ENCODE assay signal across 17 cellular contexts in genomic region chr2:39378968-39379367, GRCh38. TPM values are rescaled to one million over a fixed set of nuclear protein-coding genes. Genes with fewer than 3 reads are reported as not detected.
DNase-seq lines count a peak whose midpoint lies in the region; ATAC-seq, FAIRE-seq and TF ChIP-seq lines count a peak whose summit lies in the region.
"Had no signal": no experiment of that assay in that cellular context is flagged by ENCODE, and none has a peak within 500 bp of the region (broad histone marks: within the 10 kb centered on the region; RNA-seq: fewer than 3 reads in every experiment).

No MANE protein-coding gene starts in this region.

- H3K27me3 ChIP-seq in mesenchymal stem cell (ENCODE audit: control insufficient read depth in 1 of 2, insufficient read depth in 1 of 2, low read length in 2 of 2) = no peaks in the 10 kb centered on the region
- no peaks in the 10 kb centered on the region for H3K27me3 ChIP-seq in smooth muscle cell (ENCODE audit: low read depth)
- no peaks in the 10 kb centered on the region for H3K27me3 ChIP-seq in colonic mucosa
- H3K27me3 ChIP-seq: neutrophil had no signal

- no peak overlapping the region for H4K8ac ChIP-seq in mesenchymal stem cell (ENCODE audit: low read length)

- WGBS in mesenchymal stem cell = no CpG with 5 or more reads among the region's 1 CpG
- 53% methylated on average over 1 of the region's 1 CpG for WGBS in smooth muscle cell (ENCODE audit: low lambda C conversion rate)

- no peak overlapping the region for H2BK5ac ChIP-seq in mesenchymal stem cell (ENCODE audit: low read depth, low read length, poor library complexity, severe bottlenecking)

- peaks cover 9% of the 10 kb centered on the region for H3K9me3 ChIP-seq in mesenchymal stem cell (ENCODE audit: control insufficient read depth, low read length)
- no peaks in the 10 kb centered on the region for H3K9me3 ChIP-seq in smooth muscle cell (replicated peaks; ENCODE audit: low read depth)
- H3K9me3 ChIP-seq in colonic mucosa = no peaks in the 10 kb centered on the region
- H3K9me3 ChIP-seq: neutrophil had no signal

- H3K4me1 ChIP-seq in mesenchymal stem cell (ENCODE audit: control insufficient read depth, insufficient read depth, low read depth, low read length) (peaks cover 2% of the 10 kb centered on the region), smooth muscle cell (ENCODE audit: low read depth) (peaks cover 35% of the 10 kb centered on the region), colonic mucosa (no peaks in the 10 kb centered on the region)

- H2BK15ac ChIP-seq in mesenchymal stem cell (ENCODE audit: low read depth, poor library complexity, severe bottlenecking) = no peak overlapping the region

- H3K79me1 ChIP-seq in mesenchymal stem cell (replicated peaks; ENCODE audit: low read length, poor library complexity, severe bottlenecking) = peaks cover 14% of the 10 kb centered on the region

- no peak overlapping the region for H3K4me3 ChIP-seq in mesenchymal stem cell (ENCODE audit: insufficient read depth in 1 of 2, low read depth in 1 of 2, low read length in 2 of 2)
- no peak overlapping the region for H3K4me3 ChIP-seq in smooth muscle cell
- H3K4me3 ChIP-seq in colonic mucosa = no peak overlapping the region

- TF ChIP-seq CTCF in smooth muscle cell (IDR thresholded peaks at IDR 0.05; ENCODE audit: borderline replicate concordance, insufficient read depth, poor library complexity, severe bottlenecking) = no peak
- no peak for TF ChIP-seq CTCF in colonic mucosa (IDR thresholded peaks at IDR 0.05)

- no peak overlapping the region for H3K4ac ChIP-seq in mesenchymal stem cell (ENCODE audit: low read depth in 1 of 2, low read length in 2 of 2)

- intact Hi-C loops in colonic mucosa (cut with DNase I) = loop anchor here (2.0 to 10.0 kb wide), 2 partner anchors 146 to 350 kb away; no protein-coding TSS in a partner anchor

- no peak overlapping the region for H3K18ac ChIP-seq in mesenchymal stem cell (ENCODE audit: low read depth in 1 of 2, low read length in 2 of 2)

- peak; percentile 60 for FAIRE-seq in G401.6 (lab: Jason Lieb, UNC)
- FAIRE-seq: urothelium cell line had no signal

- H2AK5ac ChIP-seq in mesenchymal stem cell (ENCODE audit: low read length, severe bottlenecking) = no peak overlapping the region

- H3K36me3 ChIP-seq in mesenchymal stem cell (ENCODE audit: control insufficient read depth in 1 of 2, insufficient read depth in 2 of 2, low read depth in 1 of 2, low read length in 2 of 2) = peaks cover 0 to 18% of the 10 kb centered on the region in 2 experiments
- H3K36me3 ChIP-seq in smooth muscle cell (ENCODE audit: low read depth) = peaks cover 5% of the 10 kb centered on the region
- H3K36me3 ChIP-seq in colonic mucosa = no peaks in the 10 kb centered on the region
- H3K36me3 ChIP-seq: neutrophil had no signal

- no peak overlapping the region for H3K23ac ChIP-seq in mesenchymal stem cell (ENCODE audit: low read length in 2 of 2)

- ATAC-seq in SK-N-SH treated with all-trans-retinoic acid at 6 μM for 48 hours (no peak), GM21528 (IDR thresholded peaks at IDR 0.05; ENCODE audit: low FRiP score, unreplicated experiment) (no peak)

- H3K9ac ChIP-seq in mesenchymal stem cell (ENCODE audit: low read length) = peak overlapping the region; percentile 70
- peak overlapping the region; percentile 56 for H3K9ac ChIP-seq in smooth muscle cell (ENCODE audit: low read depth)
- H3K9ac ChIP-seq in colonic mucosa (ENCODE audit: low read depth in 2 of 2, low read length in 2 of 2) = no peak overlapping the region

- H3K27ac ChIP-seq in mesenchymal stem cell (ENCODE audit: low read length, poor library complexity, severe bottlenecking) (no peak overlapping the region), smooth muscle cell (ENCODE audit: low read depth) (peak overlapping the region; percentile 100), colonic mucosa (no peak overlapping the region)
- H3K27ac ChIP-seq: neutrophil, RWPE1 had no signal

- no peak overlapping the region for H4K91ac ChIP-seq in mesenchymal stem cell (ENCODE audit: low read length)

- DNase-seq in mesenchymal stem cell (no peak), smooth muscle cell (lab: John Stamatoyannopoulos, UW; ENCODE audit: unreplicated experiment) (no peak), colonic mucosa (no peak)
- no peak for DNase-seq in activated CD4-positive, CD25-positive, alpha-beta regulatory T cell treated with anti-CD3 and anti-CD28 coated beads, Interleukin-2, amount 50 U/mL, for 72 hours
- DNase-seq: activated CD4-positive, alpha-beta T cell treated with anti-CD3 and anti-CD28 coated beads for 48 hours; activated naive CD4-positive, alpha-beta T cell; activated T-cell treated with anti-CD3 and anti-CD28 coated beads, Interleukin-2, amount 50 U/mL, for 24 hours; effector memory CD4-positive, alpha-beta T cell; GOT3; mesendoderm; stimulated activated CD4-positive, alpha-beta T cell treated with anti-CD3 and anti-CD28 coated beads, Interleukin-4, amount 100 ng/mL, for 1 hour had no signal

- H3F3A ChIP-seq in smooth muscle cell (ENCODE audit: low read depth) = peaks cover 43% of the 10 kb centered on the region

- H3K4me2 ChIP-seq in mesenchymal stem cell (ENCODE audit: low read length, poor library complexity, severe bottlenecking) (no peak overlapping the region), smooth muscle cell (no peak overlapping the region)

- no peak overlapping the region for H2AFZ ChIP-seq in mesenchymal stem cell (ENCODE audit: low read depth, low read length)
- no peak overlapping the region for H2AFZ ChIP-seq in smooth muscle cell (ENCODE audit: low read depth)

- H2BK12ac ChIP-seq in mesenchymal stem cell (ENCODE audit: low read length in 2 of 2) = no peak overlapping the region

- H3K79me2 ChIP-seq in smooth muscle cell (ENCODE audit: low read depth) = peaks cover 88% of the 10 kb centered on the region

- no peak overlapping the region for H3K14ac ChIP-seq in mesenchymal stem cell (ENCODE audit: low read length in 2 of 2)

- H4K20me1 ChIP-seq in smooth muscle cell (ENCODE audit: low read depth) = no peaks in the 10 kb centered on the region

- H2BK120ac ChIP-seq in mesenchymal stem cell (ENCODE audit: low read depth, low read length) = no peak overlapping the region

TF ChIP-seq in SK-N-SH treated with all-trans-retinoic acid at 6 μM for 48 hours, 23 proteins besides CTCF, POLR2A, EP300 and RAD21:
- TF ChIP-seq SNAI2 (CRISPR knock-in tag; IDR thresholded peaks at IDR 0.05) (no peak), ZNF70 (CRISPR knock-in tag; IDR thresholded peaks at IDR 0.05) (no peak), CREB5 (CRISPR knock-in tag; IDR thresholded peaks at IDR 0.05; ENCODE audit: low read depth) (peak; percentile 65; the same call in 1 of the 2 replicates), ISL1 (CRISPR knock-in tag; IDR thresholded peaks at IDR 0.05) (peak; percentile 85), TSHZ2 (CRISPR knock-in tag; IDR thresholded peaks at IDR 0.05) (no peak), PPARA (CRISPR knock-in tag; IDR thresholded peaks at IDR 0.05; ENCODE audit: borderline replicate concordance) (no peak), ESRRG (CRISPR knock-in tag; IDR thresholded peaks at IDR 0.05) (no peak), CSDC2 (CRISPR knock-in tag; IDR thresholded peaks at IDR 0.05) (no peak)

RNA-seq across cellular contexts. Expression of gene MAP4K3, which starts 58.1 kb away (rescaled TPM):
- 31.1 TPM for polyA plus RNA-seq in mesenchymal stem cell (2013, experiment 1 of 2)
- 32.2 TPM for polyA plus RNA-seq in mesenchymal stem cell (2013, experiment 2 of 2)
- 70.9 and 91.7 TPM in 2 replicates for total RNA-seq in smooth muscle cell
- polyA plus RNA-seq in smooth muscle cell = 21.3 and 30.8 TPM in 2 replicates
- 10 to 100 TPM; 22.2 to 30.9 TPM for total RNA-seq in colonic mucosa

Comparison
In these comparisons a context has a peak if more than half of its experiments do, and no peak if none do; other contexts are left out.
1. H3K9ac ChIP-seq: peak in mesenchymal stem cell (single experiment) and smooth muscle cell (single experiment); none in colonic mucosa (0 of 2).